1 cellular context compared by ENCODE assay signal in the genomic region with DNA sequence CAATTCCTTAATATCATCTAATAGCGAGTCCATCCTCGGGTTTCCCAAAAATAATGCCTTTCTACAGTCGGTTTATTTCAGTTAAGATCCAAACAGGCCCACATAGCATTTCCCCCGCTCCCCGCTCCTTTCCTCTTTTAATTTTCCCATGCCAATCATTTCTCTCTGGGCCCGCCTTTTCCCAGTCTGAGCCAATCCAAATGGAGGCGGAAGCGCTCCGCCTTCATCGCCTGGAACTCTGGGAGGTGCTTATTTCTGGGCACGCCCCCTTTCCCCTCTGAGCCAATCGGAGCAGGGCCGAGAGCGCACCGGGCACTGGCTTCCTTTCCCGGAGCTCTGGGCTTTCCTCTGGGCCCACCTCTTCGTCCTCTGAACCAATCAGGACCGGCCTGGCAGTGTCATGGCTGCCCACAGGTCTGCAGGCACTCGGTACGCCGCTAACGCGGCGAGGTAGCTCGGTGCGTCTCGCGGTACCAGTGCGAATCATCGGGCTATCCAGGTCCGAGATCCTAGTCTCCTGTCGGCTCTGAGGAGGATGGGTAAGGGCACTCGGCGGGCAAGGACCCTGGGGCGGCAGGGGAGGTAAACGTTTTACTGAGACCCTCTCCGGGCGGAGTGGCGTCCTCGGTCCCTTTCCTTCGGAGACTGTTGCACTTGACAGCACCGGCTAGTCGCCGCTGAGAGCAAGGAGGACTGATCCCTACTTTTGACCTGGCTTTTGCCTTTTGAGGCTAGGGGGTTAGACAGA.
TF ChIP-seq lines count a peak whose summit lies in the region.

A gene with protein sequence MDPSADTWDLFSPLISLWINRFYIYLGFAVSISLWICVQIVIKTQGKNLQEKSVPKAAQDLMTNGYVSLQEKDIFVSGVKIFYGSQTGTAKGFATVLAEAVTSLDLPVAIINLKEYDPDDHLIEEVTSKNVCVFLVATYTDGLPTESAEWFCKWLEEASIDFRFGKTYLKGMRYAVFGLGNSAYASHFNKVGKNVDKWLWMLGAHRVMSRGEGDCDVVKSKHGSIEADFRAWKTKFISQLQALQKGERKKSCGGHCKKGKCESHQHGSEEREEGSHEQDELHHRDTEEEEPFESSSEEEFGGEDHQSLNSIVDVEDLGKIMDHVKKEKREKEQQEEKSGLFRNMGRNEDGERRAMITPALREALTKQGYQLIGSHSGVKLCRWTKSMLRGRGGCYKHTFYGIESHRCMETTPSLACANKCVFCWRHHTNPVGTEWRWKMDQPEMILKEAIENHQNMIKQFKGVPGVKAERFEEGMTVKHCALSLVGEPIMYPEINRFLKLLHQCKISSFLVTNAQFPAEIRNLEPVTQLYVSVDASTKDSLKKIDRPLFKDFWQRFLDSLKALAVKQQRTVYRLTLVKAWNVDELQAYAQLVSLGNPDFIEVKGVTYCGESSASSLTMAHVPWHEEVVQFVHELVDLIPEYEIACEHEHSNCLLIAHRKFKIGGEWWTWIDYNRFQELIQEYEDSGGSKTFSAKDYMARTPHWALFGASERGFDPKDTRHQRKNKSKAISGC (plus strand): TSS at position 390 of the 748 bp plus-strand sequence. CDS start 146 bp downstream, at position 536.

TF ChIP-seq in A549, 52 proteins besides CTCF, POLR2A, EP300 and RAD21 (continued from another document):
- TF ChIP-seq, protein P1, sequence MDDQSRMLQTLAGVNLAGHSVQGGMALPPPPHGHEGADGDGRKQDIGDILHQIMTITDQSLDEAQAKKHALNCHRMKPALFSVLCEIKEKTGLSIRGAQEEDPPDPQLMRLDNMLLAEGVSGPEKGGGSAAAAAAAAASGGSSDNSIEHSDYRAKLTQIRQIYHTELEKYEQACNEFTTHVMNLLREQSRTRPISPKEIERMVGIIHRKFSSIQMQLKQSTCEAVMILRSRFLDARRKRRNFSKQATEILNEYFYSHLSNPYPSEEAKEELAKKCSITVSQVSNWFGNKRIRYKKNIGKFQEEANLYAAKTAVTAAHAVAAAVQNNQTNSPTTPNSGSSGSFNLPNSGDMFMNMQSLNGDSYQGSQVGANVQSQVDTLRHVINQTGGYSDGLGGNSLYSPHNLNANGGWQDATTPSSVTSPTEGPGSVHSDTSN (IDR thresholded peaks at IDR 0.05): peak; percentile 93
- peak in 1 of 2 experiments; percentile 51; a peak in 2 of 5 replicates for TF ChIP-seq JUN (IDR thresholded peaks at IDR 0.05)
- TF ChIP-seq, protein P2, sequence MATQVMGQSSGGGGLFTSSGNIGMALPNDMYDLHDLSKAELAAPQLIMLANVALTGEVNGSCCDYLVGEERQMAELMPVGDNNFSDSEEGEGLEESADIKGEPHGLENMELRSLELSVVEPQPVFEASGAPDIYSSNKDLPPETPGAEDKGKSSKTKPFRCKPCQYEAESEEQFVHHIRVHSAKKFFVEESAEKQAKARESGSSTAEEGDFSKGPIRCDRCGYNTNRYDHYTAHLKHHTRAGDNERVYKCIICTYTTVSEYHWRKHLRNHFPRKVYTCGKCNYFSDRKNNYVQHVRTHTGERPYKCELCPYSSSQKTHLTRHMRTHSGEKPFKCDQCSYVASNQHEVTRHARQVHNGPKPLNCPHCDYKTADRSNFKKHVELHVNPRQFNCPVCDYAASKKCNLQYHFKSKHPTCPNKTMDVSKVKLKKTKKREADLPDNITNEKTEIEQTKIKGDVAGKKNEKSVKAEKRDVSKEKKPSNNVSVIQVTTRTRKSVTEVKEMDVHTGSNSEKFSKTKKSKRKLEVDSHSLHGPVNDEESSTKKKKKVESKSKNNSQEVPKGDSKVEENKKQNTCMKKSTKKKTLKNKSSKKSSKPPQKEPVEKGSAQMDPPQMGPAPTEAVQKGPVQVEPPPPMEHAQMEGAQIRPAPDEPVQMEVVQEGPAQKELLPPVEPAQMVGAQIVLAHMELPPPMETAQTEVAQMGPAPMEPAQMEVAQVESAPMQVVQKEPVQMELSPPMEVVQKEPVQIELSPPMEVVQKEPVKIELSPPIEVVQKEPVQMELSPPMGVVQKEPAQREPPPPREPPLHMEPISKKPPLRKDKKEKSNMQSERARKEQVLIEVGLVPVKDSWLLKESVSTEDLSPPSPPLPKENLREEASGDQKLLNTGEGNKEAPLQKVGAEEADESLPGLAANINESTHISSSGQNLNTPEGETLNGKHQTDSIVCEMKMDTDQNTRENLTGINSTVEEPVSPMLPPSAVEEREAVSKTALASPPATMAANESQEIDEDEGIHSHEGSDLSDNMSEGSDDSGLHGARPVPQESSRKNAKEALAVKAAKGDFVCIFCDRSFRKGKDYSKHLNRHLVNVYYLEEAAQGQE (IDR thresholded peaks at IDR 0.05): peak; percentile 65
- TF ChIP-seq, protein P3, sequence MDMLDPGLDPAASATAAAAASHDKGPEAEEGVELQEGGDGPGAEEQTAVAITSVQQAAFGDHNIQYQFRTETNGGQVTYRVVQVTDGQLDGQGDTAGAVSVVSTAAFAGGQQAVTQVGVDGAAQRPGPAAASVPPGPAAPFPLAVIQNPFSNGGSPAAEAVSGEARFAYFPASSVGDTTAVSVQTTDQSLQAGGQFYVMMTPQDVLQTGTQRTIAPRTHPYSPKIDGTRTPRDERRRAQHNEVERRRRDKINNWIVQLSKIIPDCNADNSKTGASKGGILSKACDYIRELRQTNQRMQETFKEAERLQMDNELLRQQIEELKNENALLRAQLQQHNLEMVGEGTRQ (IDR thresholded peaks at IDR 0.05): 0 out of 2 replicates have a peak, but pooled peaks have one; percentile 10
